In genomic region chr9:125521462-125522327, GRCh38 we compare ENCODE assay signal across 8 cellular contexts.
A peak's percentile ranks its signal among the peaks of the same experiment; 100 is the strongest.
DNase-seq lines count a peak whose midpoint lies in the region; ATAC-seq and TF ChIP-seq lines count a peak whose summit lies in the region.

No MANE protein-coding gene starts in this region.

- no peak overlapping the region for H3K4me2 ChIP-seq in neural progenitor cell

- peaks cover 6% of the 10 kb centered on the region for H3K9me3 Mint-ChIP-seq in natural killer cell treated with Interleukin-12 subunit alpha and Interleukin-12 subunit beta and Interleukin-15 and Interleukin-18, amount 100 ng/mL, for 72 hours
- H3K9me3 Mint-ChIP-seq in neural progenitor cell = no peaks in the 10 kb centered on the region

- peaks cover 27 to 34% of the 10 kb centered on the region in 2 donors for H3K4me1 Mint-ChIP-seq in natural killer cell treated with Interleukin-12 subunit alpha and Interleukin-12 subunit beta and Interleukin-15 and Interleukin-18, amount 100 ng/mL, for 72 hours (ENCODE audit: low read depth in 2 of 2)
- H3K4me1 Mint-ChIP-seq in neural progenitor cell = peaks cover 24% of the 10 kb centered on the region

- no peak for TF ChIP-seq CTCF in GM06990 (IDR thresholded peaks at IDR 0.05; ENCODE audit: insufficient read depth, low read length, poor library complexity, severe bottlenecking)
- TF ChIP-seq CTCF in brain microvascular endothelial cell (IDR thresholded peaks at IDR 0.05; ENCODE audit: low read depth, low read length, missing control alignments) = no peak
- TF ChIP-seq CTCF in neural progenitor cell (IDR thresholded peaks at IDR 0.05) = no peak

- peaks cover 4% of the 10 kb centered on the region for H4K20me1 ChIP-seq in neural progenitor cell (ENCODE audit: low read depth)

- H3K4me3 Mint-ChIP-seq in natural killer cell treated with Interleukin-12 subunit alpha and Interleukin-12 subunit beta and Interleukin-15 and Interleukin-18, amount 100 ng/mL, for 72 hours = peak overlapping the region; percentile 57
- no peak overlapping the region for H3K4me3 Mint-ChIP-seq in neural progenitor cell

- peaks cover 25% of the 10 kb centered on the region for H3K4me1 ChIP-seq in neural progenitor cell

- H3K27me3 ChIP-seq in GM06990 (replicated peaks; ENCODE audit: control insufficient read depth, insufficient read depth, low read length) (no peaks in the 10 kb centered on the region), brain microvascular endothelial cell (replicated peaks) (no peaks in the 10 kb centered on the region), neural progenitor cell (no peaks in the 10 kb centered on the region)

- H3K27ac ChIP-seq in brain microvascular endothelial cell (peak overlapping the region; percentile 78), neural progenitor cell (no peak overlapping the region)

- no peak overlapping the region for H2AFZ ChIP-seq in neural progenitor cell (replicated peaks)

- peak overlapping the region; percentile 76 to 84 for H3K27ac Mint-ChIP-seq in natural killer cell treated with Interleukin-12 subunit alpha and Interleukin-12 subunit beta and Interleukin-15 and Interleukin-18, amount 100 ng/mL, for 72 hours
- H3K27ac Mint-ChIP-seq in neural progenitor cell = no peak overlapping the region

- H3K9ac ChIP-seq in neural progenitor cell = no peak overlapping the region

- peaks cover 4% of the 10 kb centered on the region for H3K36me3 Mint-ChIP-seq in natural killer cell treated with Interleukin-12 subunit alpha and Interleukin-12 subunit beta and Interleukin-15 and Interleukin-18, amount 100 ng/mL, for 72 hours
- H3K36me3 Mint-ChIP-seq in neural progenitor cell = peaks cover 6% of the 10 kb centered on the region

- no peaks in the 10 kb centered on the region for H3K27me3 Mint-ChIP-seq in natural killer cell treated with Interleukin-12 subunit alpha and Interleukin-12 subunit beta and Interleukin-15 and Interleukin-18, amount 100 ng/mL, for 72 hours
- peaks cover 3% of the 10 kb centered on the region for H3K27me3 Mint-ChIP-seq in neural progenitor cell (ENCODE audit: insufficient read depth, low read depth)

- DNase-seq in GM06990 (ENCODE audit: extremely low read depth, insufficient read length) = peak; percentile 24
- DNase-seq in OCI-M1 (lab: John Stamatoyannopoulos, UW) = peak; percentile 57
- peak; percentile 89 for DNase-seq in brain microvascular endothelial cell
- DNase-seq in natural killer cell treated with Interleukin-12 subunit alpha and Interleukin-12 subunit beta and Interleukin-15 and Interleukin-18, amount 100 ng/mL, for 72 hours (ENCODE audit: low spot score) = no peak
- no peak for DNase-seq in neural progenitor cell (ENCODE audit: low spot score)
- DNase-seq in cerebellar cortex (ENCODE audit: low spot score) = no peak
- no peak for DNase-seq in NCI-H1105 treated with DMSO at 0.1 percent for 48 hours (lab: John Stamatoyannopoulos, UW)

- H3K4me3 ChIP-seq in GM06990 (replicated peaks; ENCODE audit: low read depth, low read length) = no peak overlapping the region
- H3K4me3 ChIP-seq in brain microvascular endothelial cell (ENCODE audit: low read depth, low read length) = no peak overlapping the region
- H3K4me3 ChIP-seq in neural progenitor cell = no peak overlapping the region

- no peaks in the 10 kb centered on the region for H3K9me3 ChIP-seq in neural progenitor cell (ENCODE audit: low read depth)

- H3K79me2 ChIP-seq in neural progenitor cell (ENCODE audit: low read depth) = no peaks in the 10 kb centered on the region

- peaks cover 2% of the 10 kb centered on the region for H3K36me3 ChIP-seq in GM06990 (ENCODE audit: control insufficient read depth, insufficient read depth, low read length)
- H3K36me3 ChIP-seq in brain microvascular endothelial cell (replicated peaks) = no peaks in the 10 kb centered on the region
- no peaks in the 10 kb centered on the region for H3K36me3 ChIP-seq in neural progenitor cell

- peak; percentile 79 to 95 for ATAC-seq in natural killer cell treated with Interleukin-12 subunit alpha and Interleukin-12 subunit beta and Interleukin-15 and Interleukin-18, amount 100 ng/mL, for 72 hours
- no peak for ATAC-seq in GM18520 (IDR thresholded peaks at IDR 0.05; ENCODE audit: unreplicated experiment)

- in situ Hi-C loops in brain microvascular endothelial cell (cut with HindIII; ENCODE audit: low pct_ligation_motif_present, low sequenced_read_pairs) = no loop called here

- H3F3A ChIP-seq in neural progenitor cell (ENCODE audit: low read depth) = peaks cover 13% of the 10 kb centered on the region

Comparison
In these comparisons a context has a peak if more than half of its experiments do, and no peak if none do; other contexts are left out.
1. DNase-seq: peak in GM06990 (single experiment), OCI-M1 (single experiment) and brain microvascular endothelial cell (single experiment); none in natural killer cell treated with Interleukin-12 subunit alpha and Interleukin-12 subunit beta and Interleukin-15 and Interleukin-18, amount 100 ng/mL, for 72 hours (single experiment), neural progenitor cell (single experiment), cerebellar cortex (single experiment) and NCI-H1105 treated with DMSO at 0.1 percent for 48 hours (single experiment).